In the genomic region with DNA sequence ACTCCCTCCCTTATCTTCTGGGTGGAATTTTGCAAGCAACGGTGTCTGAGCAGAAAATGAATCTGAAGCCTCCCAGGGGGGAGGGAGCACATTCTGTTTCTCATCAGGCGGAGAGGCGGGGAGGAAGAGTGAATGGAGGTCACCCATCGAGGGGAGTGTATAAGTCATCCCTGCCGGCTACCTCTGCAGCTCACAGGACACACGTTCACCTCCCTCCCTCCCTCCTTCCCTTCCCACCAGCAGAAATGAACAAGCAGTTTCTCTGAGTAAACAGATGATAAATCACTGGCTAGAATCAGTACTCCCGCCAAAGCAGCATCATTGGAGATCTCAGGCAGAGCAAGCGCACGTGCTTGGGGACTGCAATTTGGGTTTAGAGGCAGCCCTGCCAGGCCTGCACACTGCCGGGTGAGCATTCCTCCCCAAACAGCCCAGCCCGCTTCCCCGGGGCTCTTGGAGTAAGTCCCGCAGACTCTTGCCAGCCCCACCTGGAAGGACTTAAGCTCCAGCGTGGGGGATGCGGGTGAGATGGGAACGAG, we compare ENCODE assay signal across 10 cellular contexts. TPM values are rescaled to one million over a fixed set of nuclear protein-coding genes. Genes with fewer than 3 reads are reported as not detected.
DNase-seq lines count a peak whose midpoint lies in the region; ATAC-seq and TF ChIP-seq lines count a peak whose summit lies in the region.
"Had no signal": no experiment of that assay in that cellular context is flagged by ENCODE, and none has a peak within 500 bp of the region (broad histone marks: within the 10 kb centered on the region; RNA-seq: fewer than 3 reads in every experiment).

No MANE protein-coding gene starts in this region.

- no peak overlapping the region for H3K4me3 Mint-ChIP-seq in CD8-positive, alpha-beta T cell
- H3K4me3 Mint-ChIP-seq: activated B cell treated with CpG ODN at 0.5 μM for 24 hours had no signal

- ATAC-seq in HG03045 (IDR thresholded peaks at IDR 0.05; ENCODE audit: unreplicated experiment), result no peak
- ATAC-seq in CD8-positive, alpha-beta T cell, result no peak

- POLR2A ChIA-PET in CD8-positive, alpha-beta T cell (lab: Charles Lee), result no interaction called here

- H3K36me3 Mint-ChIP-seq in CD8-positive, alpha-beta T cell, result no peaks in the 10 kb centered on the region

- peaks cover 28% of the 10 kb centered on the region for H3K4me1 ChIP-seq in left ventricle myocardium inferior
- H3K4me1 ChIP-seq in stomach smooth muscle (ENCODE audit: control insufficient read depth, insufficient read depth, low read length), result peaks cover 39% of the 10 kb centered on the region
- peaks cover 13% of the 10 kb centered on the region for H3K4me1 ChIP-seq in CD8-positive, alpha-beta T cell (ENCODE audit: insufficient read depth, low read length)

- peaks cover 12% of the 10 kb centered on the region for H3K4me1 Mint-ChIP-seq in CD8-positive, alpha-beta T cell (ENCODE audit: low read depth)

- H3K27me3 ChIP-seq in left ventricle myocardium inferior (ENCODE audit: low read depth), result peaks cover 40% of the 10 kb centered on the region
- peaks cover 0 to 2% of the 10 kb centered on the region in 2 donors for H3K27me3 ChIP-seq in stomach smooth muscle (ENCODE audit: control insufficient read depth in 1 of 2, insufficient read depth in 2 of 2, low read length in 2 of 2)
- peaks cover 7% of the 10 kb centered on the region for H3K27me3 ChIP-seq in CD8-positive, alpha-beta T cell (ENCODE audit: insufficient read depth, low read length)

- DNase-seq in NCI-H1092 treated with DMSO at 0.1 percent for 48 hours (lab: John Stamatoyannopoulos, UW), result peak; percentile 50
- no peak for DNase-seq in NCI-H1092 (lab: John Stamatoyannopoulos, UW)
- no peak for DNase-seq in SK-N-MC (ENCODE audit: low read depth, low spot score)
- no peak for DNase-seq in left ventricle myocardium inferior
- DNase-seq in foreskin melanocyte, result no peak
- DNase-seq in CD8-positive, alpha-beta T cell, result no peak
- DNase-seq: activated B cell treated with CpG ODN at 0.5 μM for 24 hours, KBM-7 had no signal

- H3K9ac ChIP-seq in SK-N-MC (ENCODE audit: insufficient read length) (no peak overlapping the region), stomach smooth muscle (ENCODE audit: low read length in 2 of 2) (peak overlapping the region in 1 of 2 donors; percentile 1)

- H3K4me3 ChIP-seq in SK-N-MC (peak overlapping the region; percentile 26), left ventricle myocardium inferior (no peak overlapping the region), stomach smooth muscle (ENCODE audit: low read length in 2 of 2) (peak overlapping the region; percentile 35 to 44)
- H3K4me3 ChIP-seq in CD8-positive, alpha-beta T cell (ENCODE audit: low read depth, low read length), result no peak overlapping the region

- H3K9me3 ChIP-seq in SK-N-MC (ENCODE audit: low read depth, low read length) (peaks cover 2% of the 10 kb centered on the region; the same call in 1 of the 2 replicates), left ventricle myocardium inferior (replicated peaks) (no peaks in the 10 kb centered on the region), stomach smooth muscle (ENCODE audit: control insufficient read depth in 2 of 2, low read length in 2 of 2) (no peaks in the 10 kb centered on the region)
- no peaks in the 10 kb centered on the region for H3K9me3 ChIP-seq in CD8-positive, alpha-beta T cell (ENCODE audit: low read length)

- H3K27ac ChIP-seq in SK-N-MC, result peak overlapping the region; percentile 37; the same call in 1 of the 2 replicates
- H3K27ac ChIP-seq in left ventricle myocardium inferior (replicated peaks), result peak overlapping the region; percentile 39
- peak overlapping the region; percentile 55 for H3K27ac ChIP-seq in stomach smooth muscle (ENCODE audit: low read length)
- H3K27ac ChIP-seq in CD8-positive, alpha-beta T cell (ENCODE audit: low read depth, low read length), result no peak overlapping the region

- TF ChIP-seq CTCF in left ventricle myocardium inferior (IDR thresholded peaks at IDR 0.05; ENCODE audit: borderline replicate concordance), result no peak
- no peak for TF ChIP-seq CTCF in CD8-positive, alpha-beta T cell (IDR thresholded peaks at IDR 0.05)

- no peaks in the 10 kb centered on the region for H3K36me3 ChIP-seq in SK-N-MC (ENCODE audit: insufficient read depth, low read length)
- H3K36me3 ChIP-seq in left ventricle myocardium inferior, result no peaks in the 10 kb centered on the region
- H3K36me3 ChIP-seq in stomach smooth muscle (ENCODE audit: control insufficient read depth in 2 of 2, insufficient read depth in 2 of 2, low read length in 2 of 2), result no peaks in the 10 kb centered on the region
- no peaks in the 10 kb centered on the region for H3K36me3 ChIP-seq in CD8-positive, alpha-beta T cell (ENCODE audit: insufficient read depth, low read length)

- no peaks in the 10 kb centered on the region for H3K9me3 Mint-ChIP-seq in CD8-positive, alpha-beta T cell
- H3K9me3 Mint-ChIP-seq: activated B cell treated with CpG ODN at 0.5 μM for 24 hours had no signal

- intact Hi-C loops in left ventricle myocardium inferior (cut with micrococcal nuclease), result no loop called here
- intact Hi-C loops in CD8-positive, alpha-beta T cell (cut with DNase I, micrococcal nuclease), result no loop called here

- no peak overlapping the region for H3K27ac Mint-ChIP-seq in CD8-positive, alpha-beta T cell
- H3K27ac Mint-ChIP-seq: activated B cell treated with CpG ODN at 0.5 μM for 24 hours had no signal

- H3K27me3 Mint-ChIP-seq in CD8-positive, alpha-beta T cell (ENCODE audit: low read depth), result peaks cover 32% of the 10 kb centered on the region

- CTCF ChIA-PET in CD8-positive, alpha-beta T cell (lab: Charles Lee), result interaction anchor here (0.7 to 2.0 kb wide), 3 partner anchors 90 to 649 kb away, joined by 4 to 9 read pairs (median 5); no protein-coding TSS in a partner anchor

RNA-seq across cellular contexts. Expression of a gene that starts 38.3 kb away (rescaled TPM):
- total RNA-seq in left ventricle myocardium inferior, result 2.4 TPM
- total RNA-seq in CD8-positive, alpha-beta T cell, result not detected
- total RNA-seq: activated B cell treated with CpG ODN at 0.5 μM for 24 hours had no signal

RNA-seq across cellular contexts. Expression of a gene that starts 56.7 kb away (rescaled TPM):
- 0.14 TPM for total RNA-seq in left ventricle myocardium inferior
- not detected for total RNA-seq in CD8-positive, alpha-beta T cell
- total RNA-seq: activated B cell treated with CpG ODN at 0.5 μM for 24 hours had no signal

Comparison
In these comparisons a context has a peak if more than half of its experiments do, and no peak if none do; other contexts are left out.
1. H3K4me3 ChIP-seq: peak in SK-N-MC (single experiment) and stomach smooth muscle (2 of 2); none in left ventricle myocardium inferior (single experiment) and CD8-positive, alpha-beta T cell (single experiment).